Comparison of ENCODE assay signal across 8 cellular contexts in genomic region chrX:103685396-103685795, GRCh38. TPM values are rescaled to one million over a fixed set of nuclear protein-coding genes. Genes with fewer than 3 reads are reported as not detected.
DNase-seq lines count a peak whose midpoint lies in the region; ATAC-seq, FAIRE-seq and TF ChIP-seq lines count a peak whose summit lies in the region.

No MANE protein-coding gene starts in this region.

- ATAC-seq in heart left ventricle (no peak), upper lobe of right lung (no peak), HG03565 (IDR thresholded peaks at IDR 0.05; ENCODE audit: unreplicated experiment) (no peak)

- H3K27me3 ChIP-seq in heart left ventricle (no peaks in the 10 kb centered on the region), WERI-Rb-1 (ENCODE audit: insufficient read depth, low read depth, severe bottlenecking) (no peaks in the 10 kb centered on the region), upper lobe of right lung (no peaks in the 10 kb centered on the region)

- TF ChIP-seq POLR2A in heart left ventricle (IDR thresholded peaks at IDR 0.05): no peak

- intact Hi-C loops in heart left ventricle (cut with DNase I) (loop anchor here in 6 of 10 donors (5.0 to 10.0 kb wide), 9 partner anchors 51 to 479 kb away; partner anchors contain the start of genes FAM199X (in 2 of the 6), TCEAL4 (in 2 of the 6), SLC25A53 (in 1 of the 6) and TCEAL1 (in 1 of the 6)), cardiac septum (cut with DNase I) (no loop called here), upper lobe of right lung (cut with DNase I) (no loop called here)

- H3K4me1 ChIP-seq in heart left ventricle (peaks cover 0 to 39% (median 4%) of the 10 kb centered on the region in 12 donors), upper lobe of right lung (no peaks in the 10 kb centered on the region)

- peak overlapping the region in 8 of 12 donors; percentile 29 to 99 (median 96) for H3K27ac ChIP-seq in heart left ventricle
- H3K27ac ChIP-seq in WERI-Rb-1: peak overlapping the region; percentile 83
- peak overlapping the region; percentile 97 for H3K27ac ChIP-seq in upper lobe of right lung

- H3K36me3 ChIP-seq in heart left ventricle (peaks cover 0 to 48% (median 18%) of the 10 kb centered on the region in 9 donors), WERI-Rb-1 (peaks cover 40% of the 10 kb centered on the region), upper lobe of right lung (peaks cover 45% of the 10 kb centered on the region)

- no peaks in the 10 kb centered on the region for H3K9me3 ChIP-seq in heart left ventricle
- no peaks in the 10 kb centered on the region for H3K9me3 ChIP-seq in WERI-Rb-1 (ENCODE audit: severe bottlenecking)
- no peaks in the 10 kb centered on the region for H3K9me3 ChIP-seq in iPS-18c (ENCODE audit: control insufficient read depth, insufficient read depth, low read length)
- no peaks in the 10 kb centered on the region for H3K9me3 ChIP-seq in upper lobe of right lung

- no peak for DNase-seq in heart left ventricle
- DNase-seq in cardiac septum (ENCODE audit: low spot score): no peak
- no peak for DNase-seq in WERI-Rb-1
- no peak for DNase-seq in upper lobe of right lung
- no peak for DNase-seq in GM19239 (ENCODE audit: insufficient read length, low spot score)
- DNase-seq in activated CD8-positive, alpha-beta memory T cell treated with anti-CD3 and anti-CD28 coated beads for 24 hours: no peak

- 9 to 42% (median 29%) methylated on average over 5 of the region's 5 CpGs for WGBS in heart left ventricle, 4 donors

- H3K4me3 ChIP-seq in heart left ventricle: peak overlapping the region; percentile 30 to 96 (median 68)
- H3K4me3 ChIP-seq in WERI-Rb-1 (ENCODE audit: low read depth, low read length): peak overlapping the region; percentile 70
- H3K4me3 ChIP-seq in iPS-18c (ENCODE audit: insufficient read depth, low read depth, low read length): peak overlapping the region; percentile 74
- peak overlapping the region; percentile 70 for H3K4me3 ChIP-seq in upper lobe of right lung

- TF ChIP-seq CTCF in heart left ventricle (IDR thresholded peaks at IDR 0.05) (no peak), WERI-Rb-1 (IDR thresholded peaks at IDR 0.05; ENCODE audit: low read depth, low read length) (no peak), upper lobe of right lung (IDR thresholded peaks at IDR 0.05) (no peak)

- no peak for FAIRE-seq in GM19239 (lab: Jason Lieb, UNC)

RNA-seq across cellular contexts. Expression of gene MORF4L2, which starts 1.1 kb away (rescaled TPM):
- total RNA-seq in heart left ventricle (100 to 1,000 TPM; 148 to 238 (median 189) TPM), cardiac septum (171 TPM), upper lobe of right lung (185 TPM)
- polyA plus RNA-seq in heart left ventricle: 100 to 1,000 TPM; 102 to 511 TPM

RNA-seq across cellular contexts. Expression of gene TMEM31, which starts 25.3 kb away (rescaled TPM):
- total RNA-seq in heart left ventricle (not detected), cardiac septum (not detected), upper lobe of right lung (not detected)
- under 1 TPM in 1 of 2 donors, not detected in 1; 0.38 TPM for polyA plus RNA-seq in heart left ventricle

RNA-seq across cellular contexts. Expression of gene TCEAL1, which starts 56.6 kb away (rescaled TPM):
- total RNA-seq in heart left ventricle (10 to 100 TPM; 18.8 to 33.2 (median 23.6) TPM), cardiac septum (22.1 TPM), upper lobe of right lung (31.0 TPM)
- 10 to 100 TPM; 16.4 to 23.1 TPM for polyA plus RNA-seq in heart left ventricle

Comparison
In these comparisons a context has a peak if more than half of its experiments do, and no peak if none do; other contexts are left out.
1. intact Hi-C loops: an anchor here in heart left ventricle (5.0 to 10.0 kb wide); none called in cardiac septum and upper lobe of right lung.